In genomic region chr6:108133594-108134179, GRCh38 we compare ENCODE assay signal across 8 cellular contexts. TPM values are rescaled to one million over a fixed set of nuclear protein-coding genes. Genes with fewer than 3 reads are reported as not detected.
A peak's percentile ranks its signal among the peaks of the same experiment; 100 is the strongest.
DNase-seq lines count a peak whose midpoint lies in the region; ATAC-seq and TF ChIP-seq lines count a peak whose summit lies in the region.

No MANE protein-coding gene starts in this region.

- H3K4me1 Mint-ChIP-seq in naive thymus-derived CD8-positive, alpha-beta T cell = peaks cover 7 to 17% (median 17%) of the 10 kb centered on the region in 4 donors

- H3K27me3 Mint-ChIP-seq in naive thymus-derived CD8-positive, alpha-beta T cell = peaks cover 46 to 90% (median 65%) of the 10 kb centered on the region in 5 donors

- H3K4me3 Mint-ChIP-seq in naive thymus-derived CD8-positive, alpha-beta T cell = peak overlapping the region; percentile 79 to 95 (median 90)

- ATAC-seq in naive thymus-derived CD8-positive, alpha-beta T cell = peak; percentile 73 to 89
- ATAC-seq in GM18907 (IDR thresholded peaks at IDR 0.05; ENCODE audit: unreplicated experiment) (no peak), GM18498 (IDR thresholded peaks at IDR 0.05; ENCODE audit: unreplicated experiment) (no peak)

- POLR2A ChIA-PET in naive thymus-derived CD8-positive, alpha-beta T cell (lab: Charles Lee) = no interaction called here

- peak overlapping the region; percentile 6 for H3K4me3 ChIP-seq in fibroblast of mammary gland (ENCODE audit: control insufficient read depth, low read depth, low read length)

- TF ChIP-seq CTCF in fibroblast of mammary gland (conservative IDR thresholded peaks at IDR 0.05; ENCODE audit: control insufficient read depth, insufficient read depth, low read depth, low read length) = no peak

- peak overlapping the region in 2 of 10 donors; percentile 0 to 50 for H3K27ac Mint-ChIP-seq in naive thymus-derived CD8-positive, alpha-beta T cell

- DNase-seq in activated CD4-positive, alpha-beta T cell treated with anti-CD3 and anti-CD28 coated beads for 48 hours = peak; percentile 52
- no peak for DNase-seq in activated CD4-positive, alpha-beta T cell treated with anti-CD3 and anti-CD28 coated beads, Interleukin-2, amount 50 U/mL, for 1 hour
- DNase-seq in NCI-H1694 (lab: John Stamatoyannopoulos, UW) = peak; percentile 18
- DNase-seq in activated CD8-positive, alpha-beta memory T cell treated with anti-CD3 and anti-CD28 coated beads, Interleukin-2, amount 50 U/mL, for 48 hours = peak; percentile 61
- peak; percentile 57 for DNase-seq in fibroblast of mammary gland (ENCODE audit: low read depth)
- peak in 1 of 10 donors; percentile 23 for DNase-seq in naive thymus-derived CD8-positive, alpha-beta T cell

- H3K36me3 Mint-ChIP-seq in naive thymus-derived CD8-positive, alpha-beta T cell = peaks cover 0 to 10% (median 0%) of the 10 kb centered on the region in 3 donors

- H3K9me3 Mint-ChIP-seq in naive thymus-derived CD8-positive, alpha-beta T cell = peaks cover 0 to 1% (median 0%) of the 10 kb centered on the region in 9 donors

RNA-seq across cellular contexts. Expression of gene NR2E1, which starts 32.1 kb away (rescaled TPM):
- total RNA-seq in naive thymus-derived CD8-positive, alpha-beta T cell = not detected
- not detected for polyA plus RNA-seq in naive thymus-derived CD8-positive, alpha-beta T cell

RNA-seq across cellular contexts. Expression of gene OSTM1, which starts 59.1 kb away (rescaled TPM):
- 10 to 100 TPM; 40.8 to 42.9 TPM for total RNA-seq in naive thymus-derived CD8-positive, alpha-beta T cell
- 10 to 100 TPM; 34.1 to 49.6 (median 40.3) TPM for polyA plus RNA-seq in naive thymus-derived CD8-positive, alpha-beta T cell

Comparison
In these comparisons a context has a peak if more than half of its experiments do, and no peak if none do; other contexts are left out.
1. ATAC-seq: peak in naive thymus-derived CD8-positive, alpha-beta T cell (2 of 2); none in GM18907 (single experiment) and GM18498 (single experiment).